In genomic region chr6:15751721-15752350, GRCh38 we compare ENCODE assay signal across 16 cellular contexts.
DNase-seq lines count a peak whose midpoint lies in the region; ATAC-seq, FAIRE-seq and TF ChIP-seq lines count a peak whose summit lies in the region.
"Had no signal": no experiment of that assay in that cellular context is flagged by ENCODE, and none has a peak within 500 bp of the region (broad histone marks: within the 10 kb centered on the region; RNA-seq: fewer than 3 reads in every experiment).

No MANE protein-coding gene starts in this region.

- no peak overlapping the region for H3K27ac ChIP-seq in GM23248
- H3K27ac ChIP-seq: BLaER1 had no signal

- no peak overlapping the region for H2AFZ ChIP-seq in GM23248

- no peak for ATAC-seq in left ventricle myocardium superior
- ATAC-seq: GM12878 had no signal

- H3K4me1 ChIP-seq in GM23248 (ENCODE audit: insufficient read depth) = peaks cover 9% of the 10 kb centered on the region
- H3K4me1 ChIP-seq: BLaER1, Caco-2 had no signal

- H3F3A ChIP-seq in GM23248 (ENCODE audit: insufficient read depth) = peaks cover 9% of the 10 kb centered on the region

- no peak overlapping the region for H3K4me3 ChIP-seq in GM23248
- H3K4me3 ChIP-seq in bronchial epithelial cell (ENCODE audit: low read depth, low read length) = no peak overlapping the region
- H3K4me3 ChIP-seq: BLaER1, GM12878 had no signal

- no peaks in the 10 kb centered on the region for H3K9me2 ChIP-seq in GM23248 (ENCODE audit: insufficient read depth)

- no peaks in the 10 kb centered on the region for H3K79me2 ChIP-seq in GM23248 (ENCODE audit: insufficient read depth)

- no peak overlapping the region for H3K9ac ChIP-seq in GM23248
- H3K9ac ChIP-seq: BLaER1 had no signal

- no peaks in the 10 kb centered on the region for H3K36me3 ChIP-seq in GM23248 (ENCODE audit: low read depth)
- H3K36me3 ChIP-seq in bronchial epithelial cell (ENCODE audit: control insufficient read depth, insufficient read depth, low read length) = no peaks in the 10 kb centered on the region
- H3K36me3 ChIP-seq: BLaER1 had no signal

- DNase-seq in GM23248 (peak; percentile 10), LHCN-M2 (ENCODE audit: low read depth) (peak; percentile 9), bronchial epithelial cell (ENCODE audit: low read depth) (no peak), kidney tubule cell (ENCODE audit: low spot score) (peak; percentile 73), NCI-H146 treated with DMSO at 0.1 percent for 48 hours (lab: John Stamatoyannopoulos, UW; ENCODE audit: unreplicated experiment) (no peak), NCI-H1092 (lab: John Stamatoyannopoulos, UW) (no peak), left ventricle myocardium superior (no peak)
- DNase-seq in effector CD4-positive, alpha-beta T cell = no peak
- DNase-seq: 8988T; AML-193; Caco-2; CD8-positive, alpha-beta memory T cell had no signal

- no peak for TF ChIP-seq CTCF in bronchial epithelial cell (IDR thresholded peaks at IDR 0.05; ENCODE audit: insufficient read depth, low read length, severe bottlenecking)

- H3K4me2 ChIP-seq in GM23248 (ENCODE audit: unreplicated experiment) = no peak overlapping the region
- H3K4me2 ChIP-seq: BLaER1 had no signal

- intact Hi-C loops in left ventricle myocardium superior (cut with micrococcal nuclease) = no loop called here

- H3K27me3 ChIP-seq in GM23248 (replicated peaks; ENCODE audit: insufficient read depth) = no peaks in the 10 kb centered on the region
- H3K27me3 ChIP-seq in bronchial epithelial cell (ENCODE audit: control insufficient read depth, insufficient read depth, low read length) = no peaks in the 10 kb centered on the region
- H3K27me3 ChIP-seq: BLaER1 had no signal

- in situ Hi-C loops in GM23248 (cut with MboI) = no loop called here

- FAIRE-seq in bronchial epithelial cell (lab: Jason Lieb, UNC) = peak; percentile 40
- FAIRE-seq: GM12878, GM18507, H54 had no signal

- WGBS in GM23248 (ENCODE audit: low coverage in 1 of 2, low lambda C conversion rate in 2 of 2, missing lambda C conversion rate in 2 of 2), 2 experiments = 41 to 55% methylated on average over 3 of the region's 3 CpGs

- no peaks in the 10 kb centered on the region for H4K20me1 ChIP-seq in GM23248 (ENCODE audit: insufficient read depth)
- H4K20me1 ChIP-seq: BLaER1 had no signal

- H3K9me3 ChIP-seq in GM23248 (ENCODE audit: low read depth) = no peaks in the 10 kb centered on the region
- H3K9me3 ChIP-seq: BLaER1, Caco-2 had no signal

Comparison
In these comparisons a context has a peak if more than half of its experiments do, and no peak if none do; other contexts are left out.
1. DNase-seq: peak in GM23248 (single experiment), LHCN-M2 (single experiment) and kidney tubule cell (single experiment); none in bronchial epithelial cell (single experiment), effector CD4-positive, alpha-beta T cell (single experiment), NCI-H146 treated with DMSO at 0.1 percent for 48 hours (single experiment), NCI-H1092 (single experiment) and left ventricle myocardium superior (single experiment).